16 cellular contexts compared by ENCODE assay signal in genomic region chr10:112526906-112527305, GRCh38.
DNase-seq lines count a peak whose midpoint lies in the region; TF ChIP-seq lines count a peak whose summit lies in the region.
"Had no signal": no experiment of that assay in that cellular context is flagged by ENCODE, and none has a peak within 500 bp of the region (broad histone marks: within the 10 kb centered on the region; RNA-seq: fewer than 3 reads in every experiment).

No MANE protein-coding gene starts in this region.

- no peak overlapping the region for H2AK5ac ChIP-seq in H9 (ENCODE audit: insufficient read length, low read length)

- no peak overlapping the region for H2BK12ac ChIP-seq in H9 (ENCODE audit: insufficient read length, low read depth, low read length)

- peaks cover 2% of the 10 kb centered on the region; the same call in 1 of the 2 replicates for H3K4me1 ChIP-seq in H9 (ENCODE audit: insufficient read depth, low read length)
- H3K4me1 ChIP-seq: left ventricle myocardium inferior had no signal

- no peak overlapping the region for H2BK15ac ChIP-seq in H9 (ENCODE audit: low read depth, low read length)

- no peak overlapping the region for H3K9ac ChIP-seq in H9 (ENCODE audit: extremely low read depth, insufficient read length, low read length)

- no peaks in the 10 kb centered on the region for H3K27me3 ChIP-seq in H9 (ENCODE audit: insufficient read depth, low read length)
- H3K27me3 ChIP-seq: stomach had no signal

- DNase-seq in H9 (peak; percentile 49), choroid plexus epithelial cell (ENCODE audit: low read depth) (peak; percentile 53), left kidney (ENCODE audit: low read depth, low spot score) (peak; percentile 33), skeletal muscle cell (ENCODE audit: low read depth) (no peak), NCI-H1105 (lab: John Stamatoyannopoulos, UW) (no peak), 8988T (no peak), NCI-H187 (lab: John Stamatoyannopoulos, UW) (no peak)
- DNase-seq in activated T-cell treated with anti-CD3 and anti-CD28 coated beads, Interleukin-2, amount 50 U/mL, for 48 hours, result no peak
- DNase-seq: activated CD4-positive, alpha-beta T cell treated with anti-CD3 and anti-CD28 coated beads for 48 hours; DMS79 treated with DMSO at 0.1 percent for 48 hours; glutamatergic neuron; left ventricle myocardium inferior; stomach had no signal

- no peaks in the 10 kb centered on the region for H3K23me2 ChIP-seq in H9 (ENCODE audit: insufficient read length, low read depth, low read length, poor library complexity, severe bottlenecking)

- H3K23ac ChIP-seq in H9 (ENCODE audit: insufficient read length, low read depth, low read length), result no peak overlapping the region

- no CpG with 5 or more reads among the region's 10 CpGs for WGBS in H9 (ENCODE audit: extremely low coverage, insufficient read length, low lambda C conversion rate)

- no peak overlapping the region for H3K14ac ChIP-seq in H9 (ENCODE audit: insufficient read depth, low read length)

- no peak overlapping the region for H3K4me2 ChIP-seq in H9 (ENCODE audit: insufficient read depth, insufficient read length, low read length)

- no peaks in the 10 kb centered on the region for H3K79me1 ChIP-seq in H9 (ENCODE audit: insufficient read depth, low read depth, low read length, poor library complexity, severe bottlenecking)

- H2AFZ ChIP-seq in H9 (ENCODE audit: low read length), result no peak overlapping the region

- H4K91ac ChIP-seq in H9 (ENCODE audit: insufficient read length, low read depth, low read length), result no peak overlapping the region

- no peaks in the 10 kb centered on the region for H4K20me1 ChIP-seq in H9 (ENCODE audit: control insufficient read depth, insufficient read depth, insufficient read length)

- H3K27ac Mint-ChIP-seq in H9, result peak overlapping the region in 2 of 3 experiments; percentile 73 to 83; a peak in 3 of 7 replicates
- H3K27ac Mint-ChIP-seq: activated naive CD8-positive, alpha-beta T cell had no signal

- H2BK20ac ChIP-seq in H9 (ENCODE audit: low read depth, low read length, poor library complexity, severe bottlenecking), result no peak overlapping the region

- no peak overlapping the region for H3T11ph ChIP-seq in H9 (ENCODE audit: low read length)

- H3K27me3 Mint-ChIP-seq in H9 (ENCODE audit: low read depth), result no peaks in the 10 kb centered on the region
- H3K27me3 Mint-ChIP-seq: activated naive CD8-positive, alpha-beta T cell; central memory CD8-positive, alpha-beta T cell had no signal

- H3K56ac ChIP-seq in H9 (ENCODE audit: insufficient read length, low read depth, low read length), result no peak overlapping the region

- H3K9me3 Mint-ChIP-seq in H9, result no peaks in the 10 kb centered on the region
- H3K9me3 Mint-ChIP-seq: central memory CD8-positive, alpha-beta T cell had no signal

- no peak overlapping the region for H4K5ac ChIP-seq in H9 (ENCODE audit: insufficient read length, low read depth, low read length)

- H2BK5ac ChIP-seq in H9 (ENCODE audit: insufficient read length, low read length), result no peak overlapping the region

- no peak overlapping the region for H3K27ac ChIP-seq in H9 (ENCODE audit: insufficient read length, low read depth, low read length)
- H3K27ac ChIP-seq: C4-2B, left ventricle myocardium inferior had no signal

- H3K79me2 ChIP-seq in H9 (ENCODE audit: insufficient read depth, low read length), result no peaks in the 10 kb centered on the region

- no peaks in the 10 kb centered on the region for H3K9me3 ChIP-seq in H9 (ENCODE audit: control insufficient read depth, low read depth, low read length)
- H3K9me3 ChIP-seq: left ventricle myocardium inferior, stomach had no signal

- no peak overlapping the region for H3K4ac ChIP-seq in H9 (ENCODE audit: low read depth, low read length)

- H3K4me3 ChIP-seq in choroid plexus epithelial cell (ENCODE audit: low read depth, low read length) (peak overlapping the region; percentile 49), skeletal muscle cell (ENCODE audit: low read depth, low read length) (peak overlapping the region; percentile 25)
- H3K4me3 ChIP-seq: left ventricle myocardium inferior had no signal

- no peak overlapping the region for H2BK120ac ChIP-seq in H9 (ENCODE audit: low read depth, low read length, poor library complexity, severe bottlenecking)

- H4K8ac ChIP-seq in H9 (replicated peaks; ENCODE audit: insufficient read length, low read depth, low read length), result no peak overlapping the region

- peaks cover 13 to 27% of the 10 kb centered on the region in 2 experiments for H3K4me1 Mint-ChIP-seq in H9

- TF ChIP-seq CTCF in H9 (conservative IDR thresholded peaks at IDR 0.05), result peak; percentile 14; the same call in 1 of the 3 replicates
- peak; percentile 51 for TF ChIP-seq CTCF in choroid plexus epithelial cell (conservative IDR thresholded peaks at IDR 0.05; ENCODE audit: low read depth, low read length)

- no peak overlapping the region for H3K18ac ChIP-seq in H9 (ENCODE audit: insufficient read length, low read depth, low read length)

- H3K4me3 Mint-ChIP-seq in H9, result peak overlapping the region; percentile 16 to 44; a peak in 1 of 5 replicates
- H3K4me3 Mint-ChIP-seq: activated naive CD8-positive, alpha-beta T cell; central memory CD8-positive, alpha-beta T cell had no signal

- no peaks in the 10 kb centered on the region for H3K36me3 Mint-ChIP-seq in H9 (ENCODE audit: insufficient read depth in 1 of 3, low read depth in 3 of 3)

Comparison
In these comparisons a context has a peak if more than half of its experiments do, and no peak if none do; other contexts are left out.
1. DNase-seq: peak in H9 (single experiment), choroid plexus epithelial cell (single experiment) and left kidney (single experiment); none in skeletal muscle cell (single experiment), NCI-H1105 (single experiment), 8988T (single experiment), activated T-cell treated with anti-CD3 and anti-CD28 coated beads, Interleukin-2, amount 50 U/mL, for 48 hours (0 of 2) and NCI-H187 (0 of 2).